1 cellular context compared by ENCODE assay signal in genomic region chr5:143898914-143899591, GRCh38.
TF ChIP-seq lines count a peak whose summit lies in the region.

No MANE protein-coding gene starts in this region.

TF ChIP-seq in HEK293, 187 proteins besides CTCF, POLR2A, EP300 and RAD21 (continued from another document):
- peak; percentile 82; the same call in 1 of the 2 replicates for TF ChIP-seq TCF7L2 (IDR thresholded peaks at IDR 0.05; ENCODE audit: borderline replicate concordance, low read depth, low read length)
- peak; percentile 38 for TF ChIP-seq ZNF664 (tag by site-specific recombination; IDR thresholded peaks at IDR 0.05)
- TF ChIP-seq ZNF473 (tag by site-specific recombination; IDR thresholded peaks at IDR 0.05) = no peak
- 0 out of 2 replicates have a peak, but pooled peaks have one; percentile 16 for TF ChIP-seq ZSCAN30 (tag by site-specific recombination; IDR thresholded peaks at IDR 0.05)
- 0 out of 2 replicates have a peak, but pooled peaks have one; percentile 22 for TF ChIP-seq ZNF18 (tag by site-specific recombination; IDR thresholded peaks at IDR 0.05)
- TF ChIP-seq ZIC2 (tag by site-specific recombination; IDR thresholded peaks at IDR 0.05) = peak; percentile 85
- TF ChIP-seq SCRT1 (tag by site-specific recombination; IDR thresholded peaks at IDR 0.05; ENCODE audit: borderline replicate concordance) = no peak
